ENCODE assay signal across 8 cellular contexts in the genomic region with DNA sequence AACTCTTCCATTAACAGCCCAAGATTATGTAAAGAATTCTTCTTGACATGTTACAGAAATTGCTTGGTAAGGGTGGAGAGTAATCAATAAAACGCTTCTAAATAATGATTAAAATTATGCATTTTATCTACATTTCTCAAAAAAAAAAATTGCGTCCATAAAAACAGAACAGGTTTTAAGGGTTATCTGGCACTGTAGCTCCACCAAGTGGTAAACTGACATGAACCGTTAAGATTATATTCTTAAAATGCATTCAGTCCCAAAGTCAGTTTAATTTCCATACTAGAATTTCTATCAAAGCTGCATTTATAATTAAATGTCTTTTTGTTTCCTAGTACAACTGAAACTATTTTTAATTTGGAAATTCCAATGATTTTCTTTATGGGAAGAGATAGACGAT.
DNase-seq lines count a peak whose midpoint lies in the region; ATAC-seq, FAIRE-seq and TF ChIP-seq lines count a peak whose summit lies in the region.

No MANE protein-coding gene starts in this region.

- no peaks in the 10 kb centered on the region for H3K27me3 ChIP-seq in sigmoid colon

- intact Hi-C loops in sigmoid colon (cut with DNase I), result loop anchor here (10.0 kb wide), 3 partner anchors 310 to 600 kb away; no protein-coding TSS in a partner anchor

- peak; percentile 43 for DNase-seq in A172 (ENCODE audit: low spot score)
- no peak for DNase-seq in GM12864 (ENCODE audit: low read depth)
- peak; percentile 5 for DNase-seq in RCC 7860 (ENCODE audit: low spot score)
- no peak for DNase-seq in frontal cortex (ENCODE audit: low spot score in 2 of 2)
- no peak for DNase-seq in sigmoid colon

- ATAC-seq in HG03457 (IDR thresholded peaks at IDR 0.05; ENCODE audit: unreplicated experiment) (no peak), HG03196 (IDR thresholded peaks at IDR 0.05; ENCODE audit: unreplicated experiment) (no peak), GM18520 (IDR thresholded peaks at IDR 0.05; ENCODE audit: unreplicated experiment) (no peak)

- H3K9me3 ChIP-seq in sigmoid colon, result no peaks in the 10 kb centered on the region

- FAIRE-seq in RCC 7860 (lab: Jason Lieb, UNC), result peak; percentile 76
- FAIRE-seq in frontal cortex (lab: Jason Lieb, UNC), result peak; percentile 88

- TF ChIP-seq EP300 in sigmoid colon (IDR thresholded peaks at IDR 0.05), result no peak

- H3K27ac ChIP-seq in sigmoid colon, result no peak overlapping the region

- H3K4me1 ChIP-seq in sigmoid colon, result peaks cover 0 to 8% (median 0%) of the 10 kb centered on the region in 4 donors

- no peaks in the 10 kb centered on the region for H3K36me3 ChIP-seq in sigmoid colon

- WGBS in sigmoid colon, 2 donors, result 1 to 19% methylated on average over 4 of the region's 4 CpGs

- TF ChIP-seq CTCF in GM12864 (IDR thresholded peaks at IDR 0.05; ENCODE audit: low read depth, low read length, missing control alignments) (peak; percentile 31), sigmoid colon (IDR thresholded peaks at IDR 0.05) (peak in 2 of 4 experiments; percentile 6 to 39)

- H3K4me3 ChIP-seq in GM12864 (ENCODE audit: low read depth, low read length) (no peak overlapping the region), sigmoid colon (no peak overlapping the region)

- TF ChIP-seq POLR2A in sigmoid colon (IDR thresholded peaks at IDR 0.05), result no peak

Comparison
In these comparisons a context has a peak if more than half of its experiments do, and no peak if none do; other contexts are left out.
1. DNase-seq: peak in A172 (single experiment) and RCC 7860 (single experiment); none in GM12864 (single experiment), frontal cortex (0 of 2) and sigmoid colon (single experiment).